ENCODE assay signal across 25 cellular contexts in the genomic region with DNA sequence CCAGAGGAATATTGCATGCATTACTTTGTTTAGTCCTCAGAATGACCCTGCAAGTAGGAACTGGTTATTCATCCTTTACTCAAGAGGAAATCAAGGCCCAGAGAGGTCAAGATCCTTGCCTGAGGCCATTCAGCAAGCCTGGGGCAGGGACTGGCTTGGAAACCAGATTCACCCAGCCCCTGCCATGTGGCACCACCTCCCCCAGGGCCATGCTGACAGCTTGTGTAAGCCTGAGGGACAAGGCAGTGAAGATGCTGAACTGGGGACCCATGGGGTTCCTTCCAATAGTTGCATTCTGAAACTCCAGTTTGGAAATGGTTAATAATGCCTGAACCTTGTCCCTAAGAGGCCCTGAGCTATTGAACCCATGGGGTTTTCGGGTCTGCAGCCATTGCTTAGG. TPM values are rescaled to one million over a fixed set of nuclear protein-coding genes. Genes with fewer than 3 reads are reported as not detected.
DNase-seq lines count a peak whose midpoint lies in the region; ATAC-seq, FAIRE-seq and TF ChIP-seq lines count a peak whose summit lies in the region.
"Had no signal": no experiment of that assay in that cellular context is flagged by ENCODE, and none has a peak within 500 bp of the region (broad histone marks: within the 10 kb centered on the region; RNA-seq: fewer than 3 reads in every experiment).

No MANE protein-coding gene starts in this region.

- H3K4me3 ChIP-seq in HepG2 (replicated peaks in 1 of 3; ENCODE audit: insufficient read depth in 1 of 3, low read depth in 2 of 3, low read length in 3 of 3) (no peak overlapping the region), right lobe of liver (no peak overlapping the region)
- H3K4me3 ChIP-seq: BLaER1, GM12878 had no signal

- H3K79me2 ChIP-seq in HepG2 (ENCODE audit: insufficient read depth, low read length) = no peaks in the 10 kb centered on the region

- no peak overlapping the region for H2AFZ ChIP-seq in HepG2 (ENCODE audit: low read length)

- no peak for TF ChIP-seq RAD21 in HepG2 (CRISPR knock-in tag; IDR thresholded peaks at IDR 0.05)

- in situ Hi-C loops in HepG2 (cut with HindIII; ENCODE audit: extremely low pct_ligation_motif_present, low pct_unique_long_range_greater_than_20kb) = no loop called here

- no peak overlapping the region for H3K4me2 ChIP-seq in HepG2 (ENCODE audit: low read depth, low read length)
- H3K4me2 ChIP-seq: BLaER1 had no signal

- H3K27ac Mint-ChIP-seq in WTC11 = peak overlapping the region; percentile 51; the same call in 1 of the 2 replicates
- H3K27ac Mint-ChIP-seq: CD4-positive, alpha-beta memory T cell; CD4-positive, CD25-positive, alpha-beta regulatory T cell; CD8-positive, alpha-beta memory T cell had no signal

- TF ChIP-seq EP300 in HepG2 (IDR thresholded peaks at IDR 0.05; ENCODE audit: low read depth in 2 of 2, low read length in 2 of 2) (no peak), HepG2 (CRISPR knock-in tag; IDR thresholded peaks at IDR 0.05; ENCODE audit: borderline replicate concordance) (no peak)

- H3K9me3 ChIP-seq in HepG2 (ENCODE audit: low read length) = no peaks in the 10 kb centered on the region
- no peaks in the 10 kb centered on the region for H3K9me3 ChIP-seq in right lobe of liver
- H3K9me3 ChIP-seq: BE2C, BLaER1 had no signal

- POLR2A ChIA-PET in HepG2 (lab: Yijun Ruan, JAX) = no interaction called here
- POLR2A ChIA-PET in WTC11 (lab: Charles Lee) = no interaction called here

- no peak overlapping the region for H3K27ac ChIP-seq in HepG2 (ENCODE audit: extremely low read length, insufficient read depth, low read length)
- no peak overlapping the region for H3K27ac ChIP-seq in right lobe of liver
- H3K27ac ChIP-seq: BLaER1 had no signal

- H3K4me3 Mint-ChIP-seq in WTC11 = no peak overlapping the region
- H3K4me3 Mint-ChIP-seq: CD14-positive monocyte; CD4-positive, alpha-beta memory T cell; CD4-positive, CD25-positive, alpha-beta regulatory T cell; CD8-positive, alpha-beta memory T cell had no signal

- BruUV-seq in HepG2 (replicated peaks; lab: Mats Ljungman, UMichigan) = no TSS peak

- H3K4me1 Mint-ChIP-seq in WTC11 = peaks cover 84% of the 10 kb centered on the region
- H3K4me1 Mint-ChIP-seq: CD14-positive monocyte; CD4-positive, alpha-beta memory T cell; CD4-positive, CD25-positive, alpha-beta regulatory T cell; CD8-positive, alpha-beta memory T cell had no signal

- no peak overlapping the region for H3K9ac ChIP-seq in HepG2 (ENCODE audit: insufficient read depth, low read depth, low read length)
- H3K9ac ChIP-seq: BLaER1 had no signal

- no peak for FAIRE-seq in HepG2 (lab: Jason Lieb, UNC)
- FAIRE-seq: A204.1, GM12878, GM12892, GM18507 had no signal

- intact Hi-C loops in HepG2 (cut with micrococcal nuclease; ENCODE audit: unreplicated experiment) (no loop called here), right lobe of liver (cut with DNase I) (no loop called here)

- H3K9me3 Mint-ChIP-seq in WTC11 = no peaks in the 10 kb centered on the region
- H3K9me3 Mint-ChIP-seq: CD8-positive, alpha-beta memory T cell had no signal

- 0% methylated on average over 1 of the region's 1 CpG for WGBS in HepG2 (ENCODE audit: low lambda C conversion rate)
- WGBS in right lobe of liver (ENCODE audit: insufficient coverage, low coverage, low lambda C conversion rate, missing lambda C conversion rate) = 100% methylated on average over 1 of the region's 1 CpG

- DNase-seq in HepG2 (ENCODE audit: low spot score) (no peak), right lobe of liver (no peak), EH (ENCODE audit: low read depth) (peak; percentile 29), WTC11 (ENCODE audit: low spot score) (no peak), activated gamma-delta T cell treated with Interleukin-2 at 50 U/mL for 16 hours (no peak), NAMALWA (ENCODE audit: low spot score) (no peak)
- DNase-seq: 8988T; ACHN; BE2C; C1 segment of cervical spinal cord; CD4-positive, alpha-beta memory T cell; CD4-positive, CD25-positive, alpha-beta regulatory T cell; CD8-positive, alpha-beta memory T cell; COR-L47; DMS 273 treated with DMSO at 0.1 percent for 48 hours; DMS153; DMS53; DMS79 treated with DMSO at 0.1 percent for 48 hours; GDM1 had no signal

- H4K20me1 ChIP-seq in HepG2 (ENCODE audit: insufficient read depth, low read length) = no peaks in the 10 kb centered on the region
- H4K20me1 ChIP-seq: BLaER1 had no signal

- no peaks in the 10 kb centered on the region for H3K27me3 Mint-ChIP-seq in WTC11 (ENCODE audit: low read depth)

- no peak for ATAC-seq in HepG2
- ATAC-seq in right lobe of liver = no peak
- no peak for ATAC-seq in WTC11
- ATAC-seq: GM12878 had no signal

- H3K4me1 ChIP-seq in HepG2 (ENCODE audit: insufficient read depth, low read length) (peaks cover 2% of the 10 kb centered on the region), right lobe of liver (peaks cover 0 to 22% (median 3%) of the 10 kb centered on the region in 4 donors)
- H3K4me1 ChIP-seq: BE2C, BLaER1 had no signal

- TF ChIP-seq CTCF in HepG2 (CRISPR knock-in tag; IDR thresholded peaks at IDR 0.05) = no peak
- no peak for TF ChIP-seq CTCF in right lobe of liver (IDR thresholded peaks at IDR 0.05)
- no peak for TF ChIP-seq CTCF in WTC11 (IDR thresholded peaks at IDR 0.05)

- no peaks in the 10 kb centered on the region for H3K36me3 ChIP-seq in HepG2 (replicated peaks in 1 of 2; ENCODE audit: control insufficient read depth in 1 of 2, insufficient read depth in 2 of 2, low read length in 2 of 2)
- no peaks in the 10 kb centered on the region for H3K36me3 ChIP-seq in right lobe of liver
- H3K36me3 ChIP-seq: BE2C, BLaER1 had no signal

- H3K27me3 ChIP-seq in HepG2 (ENCODE audit: control insufficient read depth in 1 of 2, insufficient read depth in 2 of 2, low read length in 2 of 2) (peaks cover 4 to 64% of the 10 kb centered on the region in 2 experiments; a peak in 4 of 5 replicates), right lobe of liver (no peaks in the 10 kb centered on the region)
- H3K27me3 ChIP-seq: BE2C, BLaER1 had no signal

- no peak for TF ChIP-seq POLR2A in HepG2 (IDR thresholded peaks at IDR 0.05; ENCODE audit: insufficient read depth in 1 of 2, low read depth in 2 of 2, low read length in 2 of 2)
- TF ChIP-seq POLR2A in right lobe of liver (IDR thresholded peaks at IDR 0.05) = no peak

- peaks cover 25% of the 10 kb centered on the region for H3K36me3 Mint-ChIP-seq in WTC11
- H3K36me3 Mint-ChIP-seq: CD14-positive monocyte; CD4-positive, alpha-beta memory T cell; CD4-positive, CD25-positive, alpha-beta regulatory T cell; CD8-positive, alpha-beta memory T cell had no signal

- CTCF ChIA-PET in HepG2 (lab: Yijun Ruan, JAX; ENCODE audit: low intra/inter-chr PET ratio, low total read pairs) (no interaction called here), WTC11 (lab: Charles Lee) (interaction anchor here (1.0 to 1.6 kb wide), 4 partner anchors 13 to 128 kb away, joined by 3 to 4 read pairs (median 4); no protein-coding TSS in a partner anchor)

TF ChIP-seq in HepG2, 621 proteins besides CTCF, POLR2A, EP300 and RAD21:
- TF ChIP-seq, protein P1, sequence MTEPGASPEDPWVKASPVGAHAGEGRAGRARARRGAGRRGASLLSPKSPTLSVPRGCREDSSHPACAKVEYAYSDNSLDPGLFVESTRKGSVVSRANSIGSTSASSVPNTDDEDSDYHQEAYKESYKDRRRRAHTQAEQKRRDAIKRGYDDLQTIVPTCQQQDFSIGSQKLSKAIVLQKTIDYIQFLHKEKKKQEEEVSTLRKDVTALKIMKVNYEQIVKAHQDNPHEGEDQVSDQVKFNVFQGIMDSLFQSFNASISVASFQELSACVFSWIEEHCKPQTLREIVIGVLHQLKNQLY (CRISPR knock-in tag; IDR thresholded peaks at IDR 0.05) = no peak
- TF ChIP-seq ZNF768 (CRISPR knock-in tag; IDR thresholded peaks at IDR 0.05) = peak; percentile 69

TF ChIP-seq in WTC11, 78 proteins besides CTCF, POLR2A, EP300 and RAD21 (continues in another document):
- no peak for TF ChIP-seq ERG (CRISPR knock-in tag; IDR thresholded peaks at IDR 0.05)

RNA-seq across cellular contexts. Expression of gene TCF7L1, which starts 24.2 kb away (rescaled TPM):
- 0.04 and 0.08 TPM in 2 replicates for total RNA-seq in HepG2 (2016; rRNA removed; fragmentation: Illumina TruSeq; extraction: Trizol)
- not detected in 2 replicates for total RNA-seq in HepG2 (2016; cell fraction: cytosol; rRNA removed; fragmentation: Illumina TruSeq; extraction: Trizol; ENCODE audit: low read depth)
- total RNA-seq in HepG2 (2016; cell fraction: insoluble cytoplasmic fraction; rRNA removed; fragmentation: Illumina TruSeq; extraction: Trizol) = 0.04 and 0.07 TPM in 2 replicates
- 0.06 and 0.07 TPM in 2 replicates for total RNA-seq in HepG2 (2016; cell fraction: membrane; rRNA removed; fragmentation: Illumina TruSeq; extraction: Trizol)
- not detected in 2 replicates for total RNA-seq in HepG2 (2016; cell fraction: nucleus; rRNA removed; fragmentation: Illumina TruSeq; extraction: Trizol)
- 0.15 and 0.24 TPM in 2 replicates for polyA plus RNA-seq in HepG2 (2011; rRNA removed)
- 0.09 and 0.12 TPM in 2 replicates for polyA plus RNA-seq in HepG2 (2011; cell fraction: cytosol; rRNA removed)
- 0.90 and 1.0 TPM in 2 replicates for polyA plus RNA-seq in HepG2 (2011; cell fraction: nucleus; rRNA removed)
- 2.6 and 2.7 TPM in 2 replicates for polyA plus RNA-seq in HepG2 (2012)
- polyA plus RNA-seq in HepG2 (2016; cell fraction: cytosol; fragmentation: Illumina TruSeq; extraction: Trizol; ENCODE audit: low read depth) = 0.12 and 0.14 TPM in 2 replicates
- 0.46 and 0.48 TPM in 2 replicates for polyA plus RNA-seq in HepG2 (2016; cell fraction: insoluble cytoplasmic fraction; fragmentation: Illumina TruSeq; extraction: Trizol; ENCODE audit: low read depth)
- polyA plus RNA-seq in HepG2 (2016; cell fraction: membrane; fragmentation: Illumina TruSeq; extraction: Trizol; ENCODE audit: low read depth) = 0.37 and 0.49 TPM in 2 replicates
- polyA plus RNA-seq in HepG2 (2016; cell fraction: nucleus; fragmentation: Illumina TruSeq; extraction: Trizol; ENCODE audit: insufficient read depth, low read depth) = 0.55 and 0.99 TPM in 2 replicates
- polyA minus RNA-seq in HepG2 (2011; rRNA and poly(A)+ RNA removed; ENCODE audit: low replicate concordance) = 0.05 and 0.28 TPM in 2 replicates
- polyA minus RNA-seq in HepG2 (2011; cell fraction: cytosol; rRNA and poly(A)+ RNA removed) = not detected in 2 replicates
- 0.13 and 0.25 TPM in 2 replicates for polyA minus RNA-seq in HepG2 (2011; cell fraction: nucleus; rRNA and poly(A)+ RNA removed)
- 1 to 10 TPM; 1.2 to 8.8 (median 3.7) TPM for total RNA-seq in right lobe of liver
- total RNA-seq in WTC11 (2021) = 104 to 108 TPM (median 106 TPM) in 3 replicates
- total RNA-seq: CD4-positive, alpha-beta memory T cell; CD4-positive, CD25-positive, alpha-beta regulatory T cell; CD8-positive, alpha-beta memory T cell had no signal

Comparison
In these comparisons a context has a peak if more than half of its experiments do, and no peak if none do; other contexts are left out.
1. RNA of gene TCF7L1, which starts 24.2 kb away (total RNA-seq): 104 to 108 TPM in WTC11; 1.2 to 8.8 TPM in right lobe of liver and 0.04 to 0.08 TPM in HepG2; every median in the first group is over 10 times any median in the second.